ENCODE assay signal across 7 cellular contexts in genomic region chr5:6039111-6039510, GRCh38.
"Had no signal": no experiment of that assay in that cellular context is flagged by ENCODE, and none has a peak within 500 bp of the region (broad histone marks: within the 10 kb centered on the region; RNA-seq: fewer than 3 reads in every experiment).

No MANE protein-coding gene starts in this region.

- H3K27ac ChIP-seq: HL-60, KMS-11 had no signal

- H3K4me2 ChIP-seq: KMS-11 had no signal

- H3K27ac Mint-ChIP-seq: IgD-negative memory B cell had no signal

- H3K4me1 Mint-ChIP-seq: IgD-negative memory B cell had no signal

- H3K4me3 Mint-ChIP-seq: IgD-negative memory B cell had no signal

- DNase-seq: Karpas-422, KBM-7, KG1 had no signal

- H3K9ac ChIP-seq: KMS-11 had no signal

- FAIRE-seq: HTR-8/SVneo had no signal

- H3K36me3 Mint-ChIP-seq: IgD-negative memory B cell had no signal
